ENCODE assay signal across 8 cellular contexts in the genomic region with DNA sequence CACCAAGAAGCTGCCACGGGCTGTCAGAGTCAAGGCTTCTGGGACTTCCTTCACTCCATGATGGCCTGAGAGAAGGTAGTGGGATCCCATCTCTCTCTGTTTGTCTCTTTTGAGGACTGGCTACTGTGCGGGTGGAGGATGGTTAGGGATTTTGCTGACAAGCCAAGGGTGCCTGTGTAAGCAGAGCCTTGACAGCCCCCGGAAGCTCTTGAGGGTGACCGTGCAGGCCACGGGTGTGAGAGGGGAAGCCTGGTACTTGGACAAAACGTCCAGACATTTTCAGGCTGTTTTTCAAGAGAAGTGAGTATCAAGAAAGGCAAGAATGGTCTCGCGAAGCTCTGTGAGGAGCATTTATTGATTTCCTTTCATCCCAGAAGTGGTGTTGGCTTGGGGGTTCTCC.
"Had no signal": no experiment of that assay in that cellular context is flagged by ENCODE, and none has a peak within 500 bp of the region (broad histone marks: within the 10 kb centered on the region; RNA-seq: fewer than 3 reads in every experiment).

No MANE protein-coding gene starts in this region.

- H3K4me3 Mint-ChIP-seq: GM23338, HFFc6 had no signal

- H3K4me1 ChIP-seq: HAP-1 had no signal

- H3K27ac Mint-ChIP-seq: GM23338, HFFc6 had no signal

- H3K9me3 ChIP-seq: HAP-1 had no signal

- H3K4me3 ChIP-seq: GM23338, HAP-1, K562 had no signal

- H3K36me3 ChIP-seq: HAP-1 had no signal

- DNase-seq: H7, HFFc6, IMR-90, KG1 had no signal

- ATAC-seq: GM23338, HCT116, K562 had no signal

- H3K9me3 Mint-ChIP-seq: GM23338, HFFc6 had no signal
